8 cellular contexts compared by ENCODE assay signal in genomic region chr15:76904461-76905012, GRCh38. TPM values are rescaled to one million over a fixed set of nuclear protein-coding genes. Genes with fewer than 3 reads are reported as not detected.
DNase-seq lines count a peak whose midpoint lies in the region; ATAC-seq, FAIRE-seq and TF ChIP-seq lines count a peak whose summit lies in the region.

No MANE protein-coding gene starts in this region.

- peaks cover 33 to 41% (median 37%) of the 10 kb centered on the region in 3 donors for H3K4me1 Mint-ChIP-seq in T-cell

- TF ChIP-seq CTCF in 22Rv1 (IDR thresholded peaks at IDR 0.05), result no peak
- no peak for TF ChIP-seq CTCF in left lung (IDR thresholded peaks at IDR 0.05)

- no peak for TF ChIP-seq POLR2A in GM12891 (IDR thresholded peaks at IDR 0.05; ENCODE audit: low read depth, low read length)

- H3K27me3 Mint-ChIP-seq in T-cell, result no peaks in the 10 kb centered on the region

- peaks cover 6% of the 10 kb centered on the region for H3K36me3 Mint-ChIP-seq in T-cell

- H3K27me3 ChIP-seq in left lung, result no peaks in the 10 kb centered on the region

- intact Hi-C loops in left lung (cut with DNase I), result no loop called here

- peak overlapping the region; percentile 89 for H3K4me3 ChIP-seq in left lung

- no peaks in the 10 kb centered on the region for H3K9me3 Mint-ChIP-seq in T-cell

- peak overlapping the region; percentile 51; the same call in 1 of the 2 replicates for H3K27ac ChIP-seq in 22Rv1
- H3K27ac ChIP-seq in cingulate gyrus (ENCODE audit: low read depth, low read length), result peak overlapping the region; percentile 96
- peak overlapping the region; percentile 73 to 87 for H3K27ac ChIP-seq in left lung

- H3K36me3 ChIP-seq in left lung, result no peaks in the 10 kb centered on the region

- ATAC-seq in HG03439 (IDR thresholded peaks at IDR 0.05; ENCODE audit: unreplicated experiment) (peak; percentile 34), T-cell (replicated peaks in 1 of 4) (no peak), left lung (peak; percentile 38), HG03025 (IDR thresholded peaks at IDR 0.05; ENCODE audit: low FRiP score, unreplicated experiment) (no peak)

- POLR2A ChIA-PET in T-cell (lab: Charles Lee), result interaction anchor here in 1 of 2 donors (0.6 to 1.0 kb wide), 2 partner anchors 26 to 106 kb away, joined by 3 to 5 read pairs; no protein-coding TSS in a partner anchor

- peak overlapping the region; percentile 88 to 96 for H3K27ac Mint-ChIP-seq in T-cell

- peak; percentile 20 for FAIRE-seq in GM12891 (lab: Jason Lieb, UNC)

- peak overlapping the region; percentile 90 to 93 (median 91) for H3K4me3 Mint-ChIP-seq in T-cell

- no peaks in the 10 kb centered on the region for H3K9me3 ChIP-seq in left lung

- DNase-seq in GM12891 (ENCODE audit: insufficient read length, low spot score) (peak; percentile 16), T-cell (peak in 24 of 34 experiments; percentile 1 to 33 (median 12)), left lung (peak in 1 of 2 donors; percentile 37)
- DNase-seq in stimulated activated CD8-positive, alpha-beta memory T cell treated with anti-CD3 and anti-CD28 coated beads, Interleukin-7, amount 100 ng/mL, for 24 hours (ENCODE audit: low read depth), result peak; percentile 2

- CTCF ChIA-PET in T-cell (lab: Charles Lee), result interaction anchor here in 1 of 2 donors (1.4 kb wide), 1 partner anchor 30 kb away, joined by 3 read pairs; no protein-coding TSS in a partner anchor

- peaks cover 15 to 32% of the 10 kb centered on the region in 2 donors for H3K4me1 ChIP-seq in left lung

TF ChIP-seq in GM12891, 5 proteins besides CTCF, POLR2A, EP300 and RAD21:
- TF ChIP-seq SPI1 (IDR thresholded peaks at IDR 0.05; ENCODE audit: low read depth, low read length), result no peak
- TF ChIP-seq TAF1 (IDR thresholded peaks at IDR 0.05; ENCODE audit: low read depth, low read length), result 0 out of 2 replicates have a peak, but pooled peaks have one; percentile 9

RNA-seq across cellular contexts. Expression of gene SCAPER, which starts 0.6 kb away (rescaled TPM):
- 4.2 TPM for polyA plus RNA-seq in GM12891 (2012; ENCODE audit: low read depth, missing spikeins)
- total RNA-seq in T-cell (10 to 100 TPM; 32.5 to 59.4 (median 44.1) TPM), left lung (10 to 100 TPM; 26.7 to 27.9 TPM)

RNA-seq across cellular contexts. Expression of gene RCN2, which starts 27.0 kb away (rescaled TPM):
- polyA plus RNA-seq in GM12891 (2012; ENCODE audit: low read depth, missing spikeins), result 6.1 TPM
- total RNA-seq in T-cell, result 10 to 100 TPM; 20.5 to 26.7 (median 23.7) TPM
- 10 to 100 TPM; 42.3 to 73.8 TPM for total RNA-seq in left lung

Comparison
In these comparisons a context has a peak if more than half of its experiments do, and no peak if none do; other contexts are left out.
1. ATAC-seq: peak in HG03439 (single experiment) and left lung (single experiment); none in T-cell (0 of 4) and HG03025 (single experiment).
2. Peak in every context shown above with its lines, with median percentiles within 50 percentile points of each other: H3K27ac ChIP-seq.